Comparison of ENCODE assay signal across 28 cellular contexts in genomic region chr9:88784960-88785359, GRCh38.
"Had no signal": no experiment of that assay in that cellular context is flagged by ENCODE, and none has a peak within 500 bp of the region (broad histone marks: within the 10 kb centered on the region; RNA-seq: fewer than 3 reads in every experiment).

No MANE protein-coding gene starts in this region.

- H3K36me3 ChIP-seq: left ventricle myocardium inferior, pancreas, prostate gland, suprapubic skin, thoracic aorta, tibial artery, uterus had no signal

- H3K4me1 Mint-ChIP-seq: immature natural killer cell; stimulated activated effector memory CD8-positive, alpha-beta T cell treated with anti-CD3 and anti-CD28 coated beads, Interleukin-12 subunit alpha, Interleukin-12 subunit beta, amount 100 ng/mL, for 72 hours had no signal

- H3K4me3 Mint-ChIP-seq: immature natural killer cell; naive thymus-derived CD8-positive, alpha-beta T cell; nephron progenitor cell; stimulated activated effector memory CD8-positive, alpha-beta T cell treated with anti-CD3 and anti-CD28 coated beads, Interleukin-12 subunit alpha, Interleukin-12 subunit beta, amount 100 ng/mL, for 72 hours; stimulated activated naive CD8-positive, alpha-beta T cell treated with anti-CD3 and anti-CD28 coated beads, Interleukin-15, Interleukin-2, amounts not matched to agents 100 ng/mL and 50 ng/mL, for 24 hours; type B pancreatic cell had no signal

- H3K27me3 ChIP-seq: pancreas, suprapubic skin, tibial artery, uterus had no signal

- H3K27ac Mint-ChIP-seq: immature natural killer cell; naive thymus-derived CD8-positive, alpha-beta T cell; nephron progenitor cell; stimulated activated effector memory CD8-positive, alpha-beta T cell treated with anti-CD3 and anti-CD28 coated beads, Interleukin-12 subunit alpha, Interleukin-12 subunit beta, amount 100 ng/mL, for 72 hours; stimulated activated naive CD8-positive, alpha-beta T cell treated with anti-CD3 and anti-CD28 coated beads, Interleukin-15, Interleukin-2, amounts not matched to agents 100 ng/mL and 50 ng/mL, for 24 hours; type B pancreatic cell had no signal

- H3K4me3 ChIP-seq: left ventricle myocardium inferior, lung, pancreas, prostate gland, skin epidermis, suprapubic skin, thoracic aorta, tibial artery, uterus had no signal

- H3K4me1 ChIP-seq: pancreas, prostate gland, suprapubic skin, uterus had no signal

- ATAC-seq: naive thymus-derived CD8-positive, alpha-beta T cell; pancreas; right cardiac atrium; sciatic nerve had no signal

- H3K9me3 Mint-ChIP-seq: naive thymus-derived CD8-positive, alpha-beta T cell; nephron progenitor cell; stimulated activated effector memory CD8-positive, alpha-beta T cell treated with anti-CD3 and anti-CD28 coated beads, Interleukin-12 subunit alpha, Interleukin-12 subunit beta, amount 100 ng/mL, for 72 hours; stimulated activated naive CD8-positive, alpha-beta T cell treated with anti-CD3 and anti-CD28 coated beads, Interleukin-15, Interleukin-2, amounts not matched to agents 100 ng/mL and 50 ng/mL, for 24 hours; type B pancreatic cell had no signal

- DNase-seq: hypothalamus; immature natural killer cell; kidney; left ventricle myocardium inferior; midbrain; naive thymus-derived CD8-positive, alpha-beta T cell; nephron progenitor cell; nucleus accumbens; pancreas; posterior cingulate gyrus; retina; right cardiac atrium; stimulated activated CD4-positive, alpha-beta T cell treated with anti-CD3 and anti-CD28 coated beads, Interleukin-12 subunit alpha, Interleukin-12 subunit beta, amount 100 ng/mL, for 4 hours; stimulated activated CD4-positive, alpha-beta T cell treated with anti-CD3 and anti-CD28 coated beads, Interleukin-15, amount 100 ng/mL, for 24 hours; stimulated activated CD4-positive, alpha-beta T cell treated with anti-CD3 and anti-CD28 coated beads, Interleukin-2, amount 100 ng/mL, for 24 hours; stimulated activated CD4-positive, alpha-beta T cell treated with anti-CD3 and anti-CD28 coated beads, Interleukin-4, amount 100 ng/mL, for 1 hour; stimulated activated naive CD4-positive, alpha-beta T cell; tibial artery; uterus had no signal

- H3K36me3 Mint-ChIP-seq: immature natural killer cell; naive thymus-derived CD8-positive, alpha-beta T cell; stimulated activated effector memory CD8-positive, alpha-beta T cell treated with anti-CD3 and anti-CD28 coated beads, Interleukin-12 subunit alpha, Interleukin-12 subunit beta, amount 100 ng/mL, for 72 hours; type B pancreatic cell had no signal

- H3K27ac ChIP-seq: left ventricle myocardium inferior, pancreas, prostate gland, skin epidermis, suprapubic skin, thoracic aorta, tibial artery, uterus had no signal

- H3K9me3 ChIP-seq: left ventricle myocardium inferior, pancreas, prostate gland, suprapubic skin, thoracic aorta, tibial artery, uterus had no signal
